In genomic region chr20:51759769-51760510, GRCh38 we compare ENCODE assay signal across 1 cellular context.
TF ChIP-seq lines count a peak whose summit lies in the region.

No MANE protein-coding gene starts in this region.

TF ChIP-seq in IMR-90, 13 proteins besides CTCF, POLR2A, EP300 and RAD21:
- no peak for TF ChIP-seq BHLHE40 (IDR thresholded peaks at IDR 0.05; ENCODE audit: low read depth, low read length)
- TF ChIP-seq MAZ (IDR thresholded peaks at IDR 0.05; ENCODE audit: borderline replicate concordance, low read depth, low read length) = no peak
- no peak for TF ChIP-seq MAFK (IDR thresholded peaks at IDR 0.05; ENCODE audit: low read depth, low read length)
- TF ChIP-seq RCOR1 (IDR thresholded peaks at IDR 0.05; ENCODE audit: insufficient replicate concordance, low read length) = no peak
- TF ChIP-seq, protein P1, sequence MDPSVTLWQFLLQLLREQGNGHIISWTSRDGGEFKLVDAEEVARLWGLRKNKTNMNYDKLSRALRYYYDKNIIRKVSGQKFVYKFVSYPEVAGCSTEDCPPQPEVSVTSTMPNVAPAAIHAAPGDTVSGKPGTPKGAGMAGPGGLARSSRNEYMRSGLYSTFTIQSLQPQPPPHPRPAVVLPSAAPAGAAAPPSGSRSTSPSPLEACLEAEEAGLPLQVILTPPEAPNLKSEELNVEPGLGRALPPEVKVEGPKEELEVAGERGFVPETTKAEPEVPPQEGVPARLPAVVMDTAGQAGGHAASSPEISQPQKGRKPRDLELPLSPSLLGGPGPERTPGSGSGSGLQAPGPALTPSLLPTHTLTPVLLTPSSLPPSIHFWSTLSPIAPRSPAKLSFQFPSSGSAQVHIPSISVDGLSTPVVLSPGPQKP (IDR thresholded peaks at IDR 0.05; ENCODE audit: borderline replicate concordance, low read depth, low read length) = no peak
- TF ChIP-seq SMC3 (IDR thresholded peaks at IDR 0.05; ENCODE audit: low read depth, low read length) = no peak
- no peak for TF ChIP-seq FOS (IDR thresholded peaks at IDR 0.05; ENCODE audit: low read depth, low read length)
- no peak for TF ChIP-seq CEBPB (IDR thresholded peaks at IDR 0.05; ENCODE audit: low read depth, low read length)
